18 cellular contexts compared by ENCODE assay signal in genomic region chr6:42190784-42191183, GRCh38. TPM values are rescaled to one million over a fixed set of nuclear protein-coding genes. Genes with fewer than 3 reads are reported as not detected.
A peak's percentile ranks its signal among the peaks of the same experiment; 100 is the strongest.
DNase-seq lines count a peak whose midpoint lies in the region; ATAC-seq, FAIRE-seq and TF ChIP-seq lines count a peak whose summit lies in the region.
"Had no signal": no experiment of that assay in that cellular context is flagged by ENCODE, and none has a peak within 500 bp of the region (broad histone marks: within the 10 kb centered on the region; RNA-seq: fewer than 3 reads in every experiment).

No MANE protein-coding gene starts in this region.

- no peaks in the 10 kb centered on the region for H3K9me3 ChIP-seq in MG63
- H3K9me3 ChIP-seq: tibial nerve had no signal

- H3K27me3 ChIP-seq in MG63, result no peaks in the 10 kb centered on the region
- H3K27me3 ChIP-seq: cardiac muscle cell, tibial nerve had no signal

- no peak for TF ChIP-seq CTCF in astrocyte of the spinal cord (IDR thresholded peaks at IDR 0.05; ENCODE audit: low read depth, low read length)

- in situ Hi-C loops in astrocyte of the spinal cord (cut with HindIII; ENCODE audit: low sequenced_read_pairs), result no loop called here

- ATAC-seq in GM18858 (IDR thresholded peaks at IDR 0.05; ENCODE audit: unreplicated experiment) (no peak), GM21360 (IDR thresholded peaks at IDR 0.05; ENCODE audit: unreplicated experiment) (no peak)

- DNase-seq in AG08396 (ENCODE audit: low spot score) (peak; percentile 59), MG63 (peak; percentile 59), astrocyte of the spinal cord (ENCODE audit: low read depth, low spot score) (peak; percentile 56), kidney glomerular epithelial cell (lab: John Stamatoyannopoulos, UW) (peak; percentile 47), NCI-H524 treated with DMSO at 0.1 percent for 48 hours (lab: John Stamatoyannopoulos, UW) (no peak), HTR-8/SVneo (ENCODE audit: insufficient read length, low spot score) (no peak)
- DNase-seq: activated CD4-positive, alpha-beta memory T cell treated with anti-CD3 and anti-CD28 coated beads, Interleukin-2, amount 10 ng/mL, durations not matched to agents 7 days and 5 days; activated effector memory CD4-positive, alpha-beta T cell treated with Interleukin-2 at 50 U/mL for 16 hours; AML-193; mesendoderm; NCI-H1694; NCI-H526; occipital lobe; stimulated activated CD4-positive, alpha-beta T cell treated with anti-CD3 and anti-CD28 coated beads, Interleukin-15, amount 100 ng/mL, for 24 hours had no signal

- no peaks in the 10 kb centered on the region for H3K36me3 ChIP-seq in MG63
- H3K36me3 ChIP-seq: cardiac muscle cell had no signal

- no peak for FAIRE-seq in HTR-8/SVneo (lab: Jason Lieb, UNC)

- H3K4me3 ChIP-seq in MG63 (no peak overlapping the region), astrocyte of the spinal cord (ENCODE audit: low read depth, low read length) (no peak overlapping the region)
- H3K4me3 ChIP-seq: cardiac muscle cell, tibial nerve had no signal

RNA-seq across cellular contexts. Expression of gene GUCA1B, which starts 4.0 kb away (rescaled TPM):
- total RNA-seq in MG63 (2014; rRNA removed; shearing (Covaris generic); ENCODE audit: low replicate concordance), result not detected in 2 replicates
- total RNA-seq: occipital lobe had no signal

RNA-seq across cellular contexts. Expression of gene GUCA1A, which starts 17.6 kb away (rescaled TPM):
- not detected in 2 replicates for total RNA-seq in MG63 (2014; rRNA removed; shearing (Covaris generic); ENCODE audit: low replicate concordance)
- total RNA-seq: activated CD4-positive, alpha-beta memory T cell treated with anti-CD3 and anti-CD28 coated beads, Interleukin-2, amount 10 ng/mL, durations not matched to agents 7 days and 5 days; tibial nerve had no signal

RNA-seq across cellular contexts. Expression of gene MRPS10, which starts 26.9 kb away (rescaled TPM):
- 61.9 and 65.5 TPM in 2 replicates for total RNA-seq in MG63 (2014; rRNA removed; shearing (Covaris generic); ENCODE audit: low replicate concordance)

RNA-seq across cellular contexts. Expression of gene C6orf132, which starts 48.4 kb away (rescaled TPM):
- 0.07 and 0.17 TPM in 2 replicates for total RNA-seq in MG63 (2014; rRNA removed; shearing (Covaris generic); ENCODE audit: low replicate concordance)
- total RNA-seq: occipital lobe had no signal

Comparison
In these comparisons a context has a peak if more than half of its experiments do, and no peak if none do; other contexts are left out.
1. DNase-seq: peak in AG08396 (single experiment), MG63 (single experiment), astrocyte of the spinal cord (single experiment) and kidney glomerular epithelial cell (single experiment); none in NCI-H524 treated with DMSO at 0.1 percent for 48 hours (single experiment) and HTR-8/SVneo (single experiment).